In genomic region chr18:57833441-57834101, GRCh38 we compare ENCODE assay signal across 8 cellular contexts. TPM values are rescaled to one million over a fixed set of nuclear protein-coding genes. Genes with fewer than 3 reads are reported as not detected.
DNase-seq lines count a peak whose midpoint lies in the region; ATAC-seq and TF ChIP-seq lines count a peak whose summit lies in the region.

No MANE protein-coding gene starts in this region.

- H3K36me3 ChIP-seq in left lung = no peaks in the 10 kb centered on the region
- no peaks in the 10 kb centered on the region for H3K36me3 ChIP-seq in psoas muscle (ENCODE audit: insufficient read depth in 1 of 2, low read depth in 1 of 2)

- H3K4me1 ChIP-seq in left lung (peaks cover 0 to 3% of the 10 kb centered on the region in 2 donors), psoas muscle (no peaks in the 10 kb centered on the region)

- no peak overlapping the region for H3K27ac Mint-ChIP-seq in WTC11

- ATAC-seq in GM18870 (IDR thresholded peaks at IDR 0.05; ENCODE audit: unreplicated experiment) (peak; percentile 37), HG03095 (IDR thresholded peaks at IDR 0.05; ENCODE audit: unreplicated experiment) (peak; percentile 41), WTC11 (no peak), left colon (peak; percentile 95), left lung (no peak), psoas muscle (no peak)

- H3K9me3 Mint-ChIP-seq in WTC11 = peaks cover 18% of the 10 kb centered on the region

- no peaks in the 10 kb centered on the region for H3K27me3 Mint-ChIP-seq in WTC11 (ENCODE audit: low read depth)

- POLR2A ChIA-PET in WTC11 (lab: Charles Lee) = no interaction called here

- intact Hi-C loops in left colon (cut with DNase I, micrococcal nuclease) (no loop called here), left lung (cut with DNase I) (no loop called here), psoas muscle (cut with DNase I) (no loop called here)

- CTCF ChIA-PET in WTC11 (lab: Charles Lee) = no interaction called here

- H3K4me1 Mint-ChIP-seq in WTC11 = no peaks in the 10 kb centered on the region

- H3K9me3 ChIP-seq in left lung (peaks cover 0 to 4% of the 10 kb centered on the region in 2 donors), psoas muscle (peaks cover 5% of the 10 kb centered on the region)

- TF ChIP-seq CTCF in WTC11 (IDR thresholded peaks at IDR 0.05) (no peak), left lung (IDR thresholded peaks at IDR 0.05) (no peak), psoas muscle (IDR thresholded peaks at IDR 0.05) (no peak)

- H3K27ac ChIP-seq in left lung (no peak overlapping the region), psoas muscle (no peak overlapping the region)

- WGBS in psoas muscle, 3 donors = 48 to 75% (median 62%) methylated on average over 8 of the region's 8 CpGs

- H3K27me3 ChIP-seq in left lung (no peaks in the 10 kb centered on the region), psoas muscle (ENCODE audit: insufficient read depth in 3 of 3, low read length in 2 of 3) (no peaks in the 10 kb centered on the region)

- H3K4me3 ChIP-seq in left lung (no peak overlapping the region), psoas muscle (no peak overlapping the region)

- H3K4me3 Mint-ChIP-seq in WTC11 = no peak overlapping the region

- H3K36me3 Mint-ChIP-seq in WTC11 = no peaks in the 10 kb centered on the region

- peak; percentile 23 for DNase-seq in CD1c-positive myeloid dendritic cell (ENCODE audit: extremely low spot score)
- no peak for DNase-seq in WTC11 (ENCODE audit: low spot score)
- no peak for DNase-seq in left colon
- DNase-seq in left lung = no peak
- DNase-seq in psoas muscle = no peak
- no peak for DNase-seq in 8988T

TF ChIP-seq in WTC11, 78 proteins besides CTCF, POLR2A, EP300 and RAD21:
- 0 out of 2 replicates have a peak, but pooled peaks have one; percentile 49 for TF ChIP-seq GABPB1 (CRISPR knock-in tag; IDR thresholded peaks at IDR 0.05)
- TF ChIP-seq OVOL2 (CRISPR knock-in tag; IDR thresholded peaks at IDR 0.05; ENCODE audit: borderline replicate concordance) = no peak

RNA-seq across cellular contexts. Expression of gene ATP8B1, which starts 30.5 kb away (rescaled TPM):
- 2.7 to 5.6 TPM (median 3.9 TPM) in 3 replicates for total RNA-seq in WTC11 (2021)
- total RNA-seq in left colon = 100 to 1,000 TPM; 248 to 387 TPM
- total RNA-seq in left lung = 10 to 100 TPM; 24.0 to 26.6 TPM
- 1 to 10 TPM; 1.2 to 2.5 (median 1.7) TPM for total RNA-seq in psoas muscle
- under 1 TPM; 0.45 to 0.79 (median 0.63) TPM for polyA plus RNA-seq in psoas muscle

Comparison
In these comparisons a context has a peak if more than half of its experiments do, and no peak if none do; other contexts are left out.
1. ATAC-seq: peak in GM18870 (single experiment), HG03095 (single experiment) and left colon (single experiment); none in WTC11 (single experiment), left lung (single experiment) and psoas muscle (0 of 4).
2. RNA of gene ATP8B1, which starts 30.5 kb away (total RNA-seq): 248 to 387 TPM in left colon; 24.0 to 26.6 TPM in left lung, 2.7 to 5.6 TPM in WTC11 and 1.2 to 2.5 TPM in psoas muscle; every median in the first group is over 4 times any median in the second.